In the genomic region with DNA sequence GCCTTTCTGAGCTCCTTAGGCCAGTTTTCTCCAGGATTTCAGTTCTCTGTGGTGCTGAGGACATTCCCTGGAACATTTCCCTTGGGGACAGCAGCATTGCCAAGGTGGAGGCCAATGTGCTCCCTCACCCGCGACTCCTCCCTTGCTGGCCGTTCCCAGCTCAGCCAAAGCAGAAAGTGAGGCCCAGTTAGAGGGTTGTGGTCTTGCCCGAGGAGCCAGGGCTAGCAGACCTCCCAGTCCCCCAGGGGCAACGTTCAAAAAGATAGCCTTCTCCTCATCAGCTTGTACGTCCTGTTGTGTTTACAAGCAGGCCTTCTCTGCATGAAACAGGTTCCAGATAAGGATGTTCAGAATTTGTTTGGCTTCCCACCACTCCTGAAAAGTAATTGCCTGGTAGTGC, we compare ENCODE assay signal across 9 cellular contexts.
DNase-seq lines count a peak whose midpoint lies in the region; ATAC-seq and TF ChIP-seq lines count a peak whose summit lies in the region.
"Had no signal": no experiment of that assay in that cellular context is flagged by ENCODE, and none has a peak within 500 bp of the region (broad histone marks: within the 10 kb centered on the region; RNA-seq: fewer than 3 reads in every experiment).

No MANE protein-coding gene starts in this region.

- peak overlapping the region; percentile 76; the same call in 2 of the 3 replicates for H2BK15ac ChIP-seq in IMR-90 (ENCODE audit: low read depth, low read length)
- H2BK15ac ChIP-seq in mesenchymal stem cell (ENCODE audit: low read depth, poor library complexity, severe bottlenecking), result peak overlapping the region; percentile 86

- CTCF ChIA-PET in IMR-90 (lab: Yijun Ruan, JAX), result interaction anchor here (0.9 to 1.6 kb wide), 2 partner anchors 8 to 80 kb away, joined by 3 read pairs; no protein-coding TSS in a partner anchor

- H2AK9ac ChIP-seq in IMR-90 (replicated peaks; ENCODE audit: low read depth, low read length, poor library complexity), result no peak overlapping the region

- peaks cover 12% of the 10 kb centered on the region for H3K9me1 ChIP-seq in IMR-90 (ENCODE audit: insufficient read depth, low read length)

- intact Hi-C loops in IMR-90 (cut with micrococcal nuclease), result loop anchor here (1.0 to 2.0 kb wide), 3 partner anchors 65 to 153 kb away; no protein-coding TSS in a partner anchor

- peak overlapping the region; percentile 84 to 91 for H2BK12ac ChIP-seq in mesenchymal stem cell (ENCODE audit: low read length in 2 of 2)

- TF ChIP-seq POLR2A in IMR-90 (IDR thresholded peaks at IDR 0.05; ENCODE audit: low read depth, low read length), result no peak
- no peak for TF ChIP-seq POLR2A in tibial nerve (IDR thresholded peaks at IDR 0.05)

- H2BK5ac ChIP-seq in IMR-90 (ENCODE audit: low read depth, low read length, poor library complexity, severe bottlenecking), result no peak overlapping the region
- H2BK5ac ChIP-seq in mesenchymal stem cell (ENCODE audit: low read depth, low read length, poor library complexity, severe bottlenecking), result peak overlapping the region; percentile 14

- no CpG with 5 or more reads among the region's 6 CpGs for WGBS in IMR-90 (ENCODE audit: extremely low coverage in 2 of 2, insufficient read length in 1 of 2), 2 experiments
- WGBS in mesenchymal stem cell, result 59% methylated on average over 4 of the region's 6 CpGs
- WGBS in tibial nerve, 2 donors, result 63 to 69% methylated on average over 5 of the region's 6 CpGs

- H2AFZ ChIP-seq in IMR-90 (replicated peaks; ENCODE audit: low read length, poor library complexity) (peak overlapping the region; percentile 37), mesenchymal stem cell (ENCODE audit: low read depth, low read length) (no peak overlapping the region)

- TF ChIP-seq EP300 in tibial nerve (IDR thresholded peaks at IDR 0.05), result no peak

- H3K36me3 ChIP-seq in IMR-90 (ENCODE audit: control insufficient read depth, insufficient read depth, low read length) (no peaks in the 10 kb centered on the region), mesenchymal stem cell (ENCODE audit: control insufficient read depth in 1 of 2, insufficient read depth in 2 of 2, low read depth in 1 of 2, low read length in 2 of 2) (no peaks in the 10 kb centered on the region), tibial nerve (no peaks in the 10 kb centered on the region)

- H3K14ac ChIP-seq in IMR-90 (replicated peaks; ENCODE audit: low read depth, low read length) (peak overlapping the region; percentile 25; the same call in 1 of the 2 replicates), mesenchymal stem cell (ENCODE audit: low read length in 2 of 2) (no peak overlapping the region)

- H2AK5ac ChIP-seq in IMR-90 (ENCODE audit: low read depth, low read length), result peak overlapping the region; percentile 76
- H2AK5ac ChIP-seq in mesenchymal stem cell (ENCODE audit: low read length, severe bottlenecking), result peak overlapping the region; percentile 89

- H3K56ac ChIP-seq in IMR-90 (ENCODE audit: extremely low read depth, insufficient read depth, low read length), result no peak overlapping the region

- dilution Hi-C loops in IMR-90 (cut with HindIII; ENCODE audit: low sequenced_read_pairs, unreplicated experiment), result no loop called here

- no peaks in the 10 kb centered on the region for H3K9me3 ChIP-seq in IMR-90 (ENCODE audit: control insufficient read depth, insufficient read depth, low read length)
- H3K9me3 ChIP-seq in mesenchymal stem cell (ENCODE audit: control insufficient read depth, low read length), result no peaks in the 10 kb centered on the region
- H3K9me3 ChIP-seq in tibial nerve, result no peaks in the 10 kb centered on the region

- H3K27ac ChIP-seq in IMR-90 (ENCODE audit: insufficient read depth, low read length) (no peak overlapping the region), mesenchymal stem cell (ENCODE audit: low read length, poor library complexity, severe bottlenecking) (peak overlapping the region; percentile 99), tibial nerve (peak overlapping the region in 3 of 4 donors; percentile 71 to 89 (median 77))

- no peak overlapping the region for H3K18ac ChIP-seq in IMR-90 (ENCODE audit: low read depth, low read length)
- H3K18ac ChIP-seq in mesenchymal stem cell (ENCODE audit: low read depth in 1 of 2, low read length in 2 of 2), result peak overlapping the region; percentile 74 to 95

- H3K4me1 ChIP-seq in IMR-90 (ENCODE audit: control insufficient read depth, insufficient read depth, low read length) (peaks cover 18% of the 10 kb centered on the region), mesenchymal stem cell (ENCODE audit: control insufficient read depth, insufficient read depth, low read depth, low read length) (peaks cover 28% of the 10 kb centered on the region), tibial nerve (peaks cover 0 to 46% (median 24%) of the 10 kb centered on the region in 4 donors)

- no peaks in the 10 kb centered on the region for H3K27me3 ChIP-seq in IMR-90 (ENCODE audit: control insufficient read depth, insufficient read depth, low read length)
- H3K27me3 ChIP-seq in mesenchymal stem cell (ENCODE audit: control insufficient read depth in 1 of 2, insufficient read depth in 1 of 2, low read length in 2 of 2), result no peaks in the 10 kb centered on the region
- no peaks in the 10 kb centered on the region for H3K27me3 ChIP-seq in tibial nerve

- no peaks in the 10 kb centered on the region for H3K79me1 ChIP-seq in IMR-90 (ENCODE audit: low read depth in 1 of 2, low read length in 2 of 2)
- no peaks in the 10 kb centered on the region for H3K79me1 ChIP-seq in mesenchymal stem cell (replicated peaks; ENCODE audit: low read length, poor library complexity, severe bottlenecking)

- POLR2A ChIA-PET in IMR-90 (lab: Charles Lee; ENCODE audit: unreplicated experiment), result no interaction called here

- H2BK120ac ChIP-seq in IMR-90 (ENCODE audit: low read depth, low read length) (peak overlapping the region; percentile 42; the same call in 1 of the 2 replicates), mesenchymal stem cell (ENCODE audit: low read depth, low read length) (peak overlapping the region; percentile 71)

- H4K8ac ChIP-seq in IMR-90 (ENCODE audit: low read depth in 2 of 2, low read length in 2 of 2), result peak overlapping the region; percentile 5 to 43; a peak in 3 of 4 replicates
- H4K8ac ChIP-seq in mesenchymal stem cell (ENCODE audit: low read length), result peak overlapping the region; percentile 92

- H3K4me2 ChIP-seq in IMR-90 (ENCODE audit: low read depth, low read length), result no peak overlapping the region
- no peak overlapping the region for H3K4me2 ChIP-seq in mesenchymal stem cell (ENCODE audit: low read length, poor library complexity, severe bottlenecking)

- TF ChIP-seq CTCF in IMR-90 (conservative IDR thresholded peaks at IDR 0.05; ENCODE audit: low read depth, low read length) (no peak), tibial nerve (IDR thresholded peaks at IDR 0.05) (no peak)

- no peaks in the 10 kb centered on the region for H4K20me1 ChIP-seq in IMR-90 (ENCODE audit: insufficient read depth, low read length)

- H3K4me3 ChIP-seq in IMR-90 (ENCODE audit: insufficient read depth, low read depth, low read length) (no peak overlapping the region), mesenchymal stem cell (ENCODE audit: insufficient read depth in 1 of 2, low read depth in 1 of 2, low read length in 2 of 2) (peak overlapping the region in 1 of 2 experiments; percentile 10), tibial nerve (no peak overlapping the region)

- peak overlapping the region; percentile 10; the same call in 1 of the 2 replicates for H4K91ac ChIP-seq in IMR-90 (ENCODE audit: insufficient read depth, low read depth, low read length)
- peak overlapping the region; percentile 96 for H4K91ac ChIP-seq in mesenchymal stem cell (ENCODE audit: low read length)

- in situ Hi-C loops in IMR-90 (cut with MboI; ENCODE audit: low sequenced_read_pairs), result no loop called here

- H3K23ac ChIP-seq in IMR-90 (ENCODE audit: low read depth, low read length) (0 out of 2 replicates have a peak overlapping the region, but pooled peaks have one; percentile 5), mesenchymal stem cell (ENCODE audit: low read length in 2 of 2) (no peak overlapping the region)

- H3K9ac ChIP-seq in IMR-90 (ENCODE audit: low read depth, low read length) (no peak overlapping the region), mesenchymal stem cell (ENCODE audit: low read length) (peak overlapping the region; percentile 72)

- BruUV-seq in IMR-90 (replicated peaks; lab: Mats Ljungman, UMichigan), result no TSS peak

- ATAC-seq in IMR-90 (ENCODE audit: low read depth) (no peak), HG03097 (IDR thresholded peaks at IDR 0.05; ENCODE audit: low FRiP score, unreplicated experiment) (no peak), HG03095 (IDR thresholded peaks at IDR 0.05; ENCODE audit: unreplicated experiment) (no peak)

- H4K5ac ChIP-seq in IMR-90 (ENCODE audit: low read depth, low read length), result no peak overlapping the region

- H3K4ac ChIP-seq in IMR-90 (ENCODE audit: low read depth, low read length) (peak overlapping the region; percentile 65), mesenchymal stem cell (ENCODE audit: low read depth in 1 of 2, low read length in 2 of 2) (peak overlapping the region; percentile 21 to 91)

- no peak for DNase-seq in IMR-90
- DNase-seq in astrocyte of the hippocampus (ENCODE audit: low read depth, low spot score), result peak; percentile 36
- peak; percentile 30 for DNase-seq in mesenchymal stem cell
- DNase-seq in tibial nerve (ENCODE audit: low spot score in 2 of 2), result no peak
- no peak for DNase-seq in ureter (ENCODE audit: low spot score)
- DNase-seq: activated T-cell treated with anti-CD3 and anti-CD28 coated beads, Interleukin-2, amount 50 U/mL, for 4 hours; stimulated activated CD8-positive, alpha-beta memory T cell treated with anti-CD3 and anti-CD28 coated beads, Interleukin-4, amount 100 ng/mL, for 48 hours had no signal

- TF ChIP-seq RAD21 in IMR-90 (IDR thresholded peaks at IDR 0.05; ENCODE audit: low read length), result no peak

- H2BK20ac ChIP-seq in IMR-90 (ENCODE audit: low read depth, low read length), result no peak overlapping the region

TF ChIP-seq in IMR-90, 13 proteins besides CTCF, POLR2A, EP300 and RAD21 (continues in another document):
- TF ChIP-seq, protein P1, sequence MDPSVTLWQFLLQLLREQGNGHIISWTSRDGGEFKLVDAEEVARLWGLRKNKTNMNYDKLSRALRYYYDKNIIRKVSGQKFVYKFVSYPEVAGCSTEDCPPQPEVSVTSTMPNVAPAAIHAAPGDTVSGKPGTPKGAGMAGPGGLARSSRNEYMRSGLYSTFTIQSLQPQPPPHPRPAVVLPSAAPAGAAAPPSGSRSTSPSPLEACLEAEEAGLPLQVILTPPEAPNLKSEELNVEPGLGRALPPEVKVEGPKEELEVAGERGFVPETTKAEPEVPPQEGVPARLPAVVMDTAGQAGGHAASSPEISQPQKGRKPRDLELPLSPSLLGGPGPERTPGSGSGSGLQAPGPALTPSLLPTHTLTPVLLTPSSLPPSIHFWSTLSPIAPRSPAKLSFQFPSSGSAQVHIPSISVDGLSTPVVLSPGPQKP (IDR thresholded peaks at IDR 0.05; ENCODE audit: borderline replicate concordance, low read depth, low read length), result no peak
- TF ChIP-seq RFX5 (IDR thresholded peaks at IDR 0.05; ENCODE audit: low read depth, low read length) (no peak), MAZ (IDR thresholded peaks at IDR 0.05; ENCODE audit: borderline replicate concordance, low read depth, low read length) (no peak)

Comparison
In these comparisons a context has a peak if more than half of its experiments do, and no peak if none do; other contexts are left out.
1. DNase-seq: peak in astrocyte of the hippocampus (single experiment) and mesenchymal stem cell (single experiment); none in IMR-90 (single experiment), tibial nerve (0 of 2) and ureter (single experiment).